8 cellular contexts compared by ENCODE assay signal in genomic region chr17:45293413-45294211, GRCh38. TPM values are rescaled to one million over a fixed set of nuclear protein-coding genes. Genes with fewer than 3 reads are reported as not detected.
DNase-seq lines count a peak whose midpoint lies in the region; ATAC-seq, FAIRE-seq and TF ChIP-seq lines count a peak whose summit lies in the region.

No MANE protein-coding gene starts in this region.

- peak; percentile 99 for FAIRE-seq in endothelial cell of umbilical vein (lab: Jason Lieb, UNC)

- no peak for ATAC-seq in GM21723 (IDR thresholded peaks at IDR 0.05; ENCODE audit: unreplicated experiment)

- BruUV-seq in endothelial cell of umbilical vein (replicated peaks; lab: Mats Ljungman, UMichigan): no TSS peak

- H3K27ac ChIP-seq in GM23248: peak overlapping the region; percentile 64
- H3K27ac ChIP-seq in endothelial cell of umbilical vein (ENCODE audit: insufficient read depth, low read depth, low read length): peak overlapping the region; percentile 50
- H3K27ac ChIP-seq in thyroid gland: peak overlapping the region; percentile 53 to 82 (median 79)

- DNase-seq in AG04449 (ENCODE audit: low read depth, low spot score): no peak
- DNase-seq in GM23248: peak; percentile 96
- DNase-seq in SW480 (ENCODE audit: low spot score): peak; percentile 88
- DNase-seq in endothelial cell of umbilical vein (ENCODE audit: low read depth, low spot score): peak; percentile 94
- DNase-seq in mesenteric fat pad (ENCODE audit: low spot score): peak; percentile 92
- peak; percentile 88 to 91 for DNase-seq in thyroid gland
- DNase-seq in NCI-H1694 (lab: John Stamatoyannopoulos, UW): no peak

- no peaks in the 10 kb centered on the region for H3K9me1 ChIP-seq in endothelial cell of umbilical vein (replicated peaks; ENCODE audit: control insufficient read depth, extremely low read depth, insufficient read depth, low read length)

- H3F3A ChIP-seq in GM23248 (ENCODE audit: insufficient read depth): peaks cover 58% of the 10 kb centered on the region

- H3K4me2 ChIP-seq in GM23248 (ENCODE audit: unreplicated experiment): peak overlapping the region; percentile 37
- peak overlapping the region; percentile 3 for H3K4me2 ChIP-seq in endothelial cell of umbilical vein (ENCODE audit: insufficient read depth, low read length)

- 14 to 17% methylated on average over 10 of the region's 10 CpGs for WGBS in GM23248 (ENCODE audit: low coverage in 1 of 2, low lambda C conversion rate in 2 of 2, missing lambda C conversion rate in 2 of 2), 2 experiments
- WGBS in thyroid gland, 2 donors: 49 to 59% methylated on average over 7 to 10 of the region's 10 CpGs

- H4K20me1 ChIP-seq in GM23248 (ENCODE audit: insufficient read depth) (no peaks in the 10 kb centered on the region), endothelial cell of umbilical vein (replicated peaks; ENCODE audit: control insufficient read depth, extremely low read depth, insufficient read depth, low read length) (no peaks in the 10 kb centered on the region)

- POLR2A ChIA-PET in AG04449 (lab: Yijun Ruan, JAX): interaction anchor here (0.7 to 2.0 kb wide), 6 partner anchors 11 to 145 kb away, joined by 3 to 6 read pairs (median 4); partner anchors contain the start of genes HEXIM1 and MAP3K14
- POLR2A ChIA-PET in endothelial cell of umbilical vein (lab: Charles Lee): interaction anchor here (1.5 kb wide), 1 partner anchor 145 kb away, joined by 7 read pairs; the partner anchor contains the start of gene HEXIM1

- TF ChIP-seq CTCF in AG04449 (IDR thresholded peaks at IDR 0.05; ENCODE audit: insufficient read depth, low read length, missing control alignments) (peak; percentile 30), endothelial cell of umbilical vein (IDR thresholded peaks at IDR 0.05; ENCODE audit: extremely low read depth in 1 of 2, insufficient read depth in 1 of 2, low read depth in 1 of 2, low read length in 2 of 2) (peak; percentile 5 to 30), thyroid gland (IDR thresholded peaks at IDR 0.05) (no peak)

- intact Hi-C loops in endothelial cell of umbilical vein (cut with micrococcal nuclease): loop anchor here (1.0 to 2.0 kb wide), 2 partner anchors 23 to 78 kb away; partner anchors contain the start of gene MAP3K14
- intact Hi-C loops in thyroid gland (cut with DNase I): no loop called here

- peaks cover 82% of the 10 kb centered on the region for H3K79me2 ChIP-seq in GM23248 (ENCODE audit: insufficient read depth)
- peaks cover 37% of the 10 kb centered on the region for H3K79me2 ChIP-seq in endothelial cell of umbilical vein (ENCODE audit: control insufficient read depth, insufficient read depth, low read length)

- H3K4me3 ChIP-seq in AG04449 (ENCODE audit: low read depth, low read length) (no peak overlapping the region), GM23248 (no peak overlapping the region), endothelial cell of umbilical vein (replicated peaks in 1 of 3; ENCODE audit: insufficient read depth in 1 of 3, low read depth in 1 of 3, low read length in 3 of 3) (no peak overlapping the region), thyroid gland (replicated peaks in 1 of 3) (no peak overlapping the region)

- H2AFZ ChIP-seq in GM23248 (no peak overlapping the region), endothelial cell of umbilical vein (ENCODE audit: low read depth, low read length) (no peak overlapping the region)

- no peaks in the 10 kb centered on the region for H3K27me3 ChIP-seq in GM23248 (replicated peaks; ENCODE audit: insufficient read depth)
- H3K27me3 ChIP-seq in endothelial cell of umbilical vein (ENCODE audit: control insufficient read depth in 2 of 2, insufficient read depth in 2 of 2, low read length in 2 of 2): no peaks in the 10 kb centered on the region
- H3K27me3 ChIP-seq in thyroid gland: no peaks in the 10 kb centered on the region

- in situ Hi-C loops in GM23248 (cut with MboI): no loop called here

- H3K9me2 ChIP-seq in GM23248 (ENCODE audit: insufficient read depth): no peaks in the 10 kb centered on the region

- H3K36me3 ChIP-seq in GM23248 (ENCODE audit: low read depth): peaks cover 17% of the 10 kb centered on the region; the same call in 1 of the 2 replicates
- peaks cover 0 to 11% of the 10 kb centered on the region in 2 experiments for H3K36me3 ChIP-seq in endothelial cell of umbilical vein (ENCODE audit: control insufficient read depth in 2 of 2, extremely low read depth in 1 of 2, insufficient read depth in 2 of 2, low read length in 2 of 2)
- H3K36me3 ChIP-seq in thyroid gland: no peaks in the 10 kb centered on the region

- dilution Hi-C loops in endothelial cell of umbilical vein (cut with MboI; ENCODE audit: extremely low pct_ligation_motif_present, low sequenced_read_pairs): no loop called here

- peaks cover 68% of the 10 kb centered on the region for H3K4me1 ChIP-seq in GM23248 (ENCODE audit: insufficient read depth)
- H3K4me1 ChIP-seq in endothelial cell of umbilical vein (ENCODE audit: control insufficient read depth, extremely low read depth, insufficient read depth, low read length): peaks cover 45% of the 10 kb centered on the region
- peaks cover 74 to 86% of the 10 kb centered on the region in 2 donors for H3K4me1 ChIP-seq in thyroid gland

- H3K9me3 ChIP-seq in GM23248 (ENCODE audit: low read depth): no peaks in the 10 kb centered on the region
- no peaks in the 10 kb centered on the region for H3K9me3 ChIP-seq in endothelial cell of umbilical vein (replicated peaks; ENCODE audit: control insufficient read depth, insufficient read depth, low read length)
- H3K9me3 ChIP-seq in thyroid gland: no peaks in the 10 kb centered on the region

- H3K9ac ChIP-seq in GM23248: peak overlapping the region; percentile 24
- H3K9ac ChIP-seq in endothelial cell of umbilical vein (replicated peaks; ENCODE audit: extremely low read depth, insufficient read depth, low read length): no peak overlapping the region

- peak; percentile 41 for TF ChIP-seq POLR2A in endothelial cell of umbilical vein (IDR thresholded peaks at IDR 0.05; ENCODE audit: low read depth, low read length)
- no peak for TF ChIP-seq POLR2A in thyroid gland (IDR thresholded peaks at IDR 0.05)

- CTCF ChIA-PET in AG04449 (lab: Yijun Ruan, JAX) (interaction anchor here (0.9 to 32.0 kb wide), 16 partner anchors 8 to 141 kb away, joined by 3 to 828 read pairs (median 6); no protein-coding TSS in a partner anchor), endothelial cell of umbilical vein (lab: Charles Lee) (interaction anchor here (0.8 to 5.3 kb wide), 19 partner anchors 8 to 158 kb away, joined by 3 to 69 read pairs (median 4); partner anchors contain the start of genes ACBD4 and MAP3K14)

TF ChIP-seq in endothelial cell of umbilical vein, 7 proteins besides CTCF, POLR2A, EP300 and RAD21:
- TF ChIP-seq MYC (IDR thresholded peaks at IDR 0.05; ENCODE audit: low read depth, low read length): no peak
- TF ChIP-seq, protein P1, sequence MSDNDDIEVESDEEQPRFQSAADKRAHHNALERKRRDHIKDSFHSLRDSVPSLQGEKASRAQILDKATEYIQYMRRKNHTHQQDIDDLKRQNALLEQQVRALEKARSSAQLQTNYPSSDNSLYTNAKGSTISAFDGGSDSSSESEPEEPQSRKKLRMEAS (IDR thresholded peaks at IDR 0.05; ENCODE audit: insufficient read depth, insufficient read length): no peak
- no peak for TF ChIP-seq GATA2 (IDR thresholded peaks at IDR 0.05; ENCODE audit: insufficient read depth, insufficient read length, low read depth, low read length)
- peak; percentile 95 for TF ChIP-seq FOS (IDR thresholded peaks at IDR 0.05; ENCODE audit: borderline replicate concordance, insufficient read depth, low read length)
- peak; percentile 91 for TF ChIP-seq JUN (IDR thresholded peaks at IDR 0.05; ENCODE audit: borderline replicate concordance, insufficient read depth, insufficient read length, low read depth)
- no peak for TF ChIP-seq EZH2 (IDR thresholded peaks at IDR 0.05; ENCODE audit: borderline replicate concordance, low read depth, low read length, severe bottlenecking)
- TF ChIP-seq POLR2AphosphoS5 (IDR thresholded peaks at IDR 0.05; ENCODE audit: insufficient read depth, low read depth, low read length): peak; percentile 69

RNA-seq across cellular contexts. Expression of gene MAP3K14, which starts 23.2 kb away (rescaled TPM):
- total RNA-seq in GM23248 (2014; rRNA removed; shearing (Covaris generic)): 3.0 and 4.2 TPM in 2 replicates
- polyA plus RNA-seq in GM23248 (2016; fragmentation: Nextera tagmentation; extraction: Ambion mirVana) (2.7 and 3.4 TPM in 2 replicates), endothelial cell of umbilical vein (5.4 and 6.4 TPM in 2 replicates)
- total RNA-seq in endothelial cell of umbilical vein (7.9 and 9.8 TPM in 2 replicates), mesenteric fat pad (8.7 TPM), thyroid gland (10 to 100 TPM in 1 of 4 donors, 1 to 10 TPM in 3; 4.1 to 21.7 (median 6.2) TPM)
- 4.0 and 5.3 TPM in 2 replicates for polyA plus RNA-seq in endothelial cell of umbilical vein (2011; cell fraction: cytosol; rRNA removed)
- 11.9 and 13.4 TPM in 2 replicates for polyA plus RNA-seq in endothelial cell of umbilical vein (2011; cell fraction: nucleus; rRNA removed)
- polyA plus RNA-seq in endothelial cell of umbilical vein (2012): 3.6 and 5.8 TPM in 2 replicates
- polyA minus RNA-seq in endothelial cell of umbilical vein: 4.2 and 4.4 TPM in 2 replicates
- polyA minus RNA-seq in endothelial cell of umbilical vein (2011; cell fraction: cytosol; rRNA and poly(A)+ RNA removed): 5.4 TPM
- 5.3 and 7.3 TPM in 2 replicates for polyA minus RNA-seq in endothelial cell of umbilical vein (2011; cell fraction: nucleus; rRNA and poly(A)+ RNA removed)

RNA-seq across cellular contexts. Expression of gene SPATA32, which starts 31.7 kb away (rescaled TPM):
- not detected in 2 replicates for total RNA-seq in GM23248 (2014; rRNA removed; shearing (Covaris generic))
- polyA plus RNA-seq in GM23248 (2016; fragmentation: Nextera tagmentation; extraction: Ambion mirVana): not detected in 2 replicates
- total RNA-seq in endothelial cell of umbilical vein: not detected in 2 replicates
- polyA plus RNA-seq in endothelial cell of umbilical vein: not detected in 2 replicates
- not detected in 2 replicates for polyA plus RNA-seq in endothelial cell of umbilical vein (2011; cell fraction: cytosol; rRNA removed)
- polyA plus RNA-seq in endothelial cell of umbilical vein (2011; cell fraction: nucleus; rRNA removed): not detected in 2 replicates
- polyA plus RNA-seq in endothelial cell of umbilical vein (2012): not detected in 2 replicates
- polyA minus RNA-seq in endothelial cell of umbilical vein: not detected in 2 replicates
- not detected for polyA minus RNA-seq in endothelial cell of umbilical vein (2011; cell fraction: cytosol; rRNA and poly(A)+ RNA removed)
- not detected in 2 replicates for polyA minus RNA-seq in endothelial cell of umbilical vein (2011; cell fraction: nucleus; rRNA and poly(A)+ RNA removed)
- total RNA-seq in mesenteric fat pad: not detected
- not detected for total RNA-seq in thyroid gland

Comparison
In these comparisons a context has a peak if more than half of its experiments do, and no peak if none do; other contexts are left out.
1. DNase-seq: peak in GM23248 (single experiment), SW480 (single experiment), endothelial cell of umbilical vein (single experiment), mesenteric fat pad (single experiment) and thyroid gland (2 of 2); none in AG04449 (single experiment) and NCI-H1694 (single experiment).
2. CTCF ChIP-seq: peak in AG04449 (single experiment) and endothelial cell of umbilical vein (2 of 2); none in thyroid gland (0 of 6).
3. Peak in every context shown above with its lines, with median percentiles within 50 percentile points of each other: H3K27ac ChIP-seq.